In genomic region chr15:56249080-56249479, GRCh38 we compare ENCODE assay signal across 9 cellular contexts. TPM values are rescaled to one million over a fixed set of nuclear protein-coding genes. Genes with fewer than 3 reads are reported as not detected.
DNase-seq lines count a peak whose midpoint lies in the region; FAIRE-seq and TF ChIP-seq lines count a peak whose summit lies in the region.
"Had no signal": no experiment of that assay in that cellular context is flagged by ENCODE, and none has a peak within 500 bp of the region (broad histone marks: within the 10 kb centered on the region; RNA-seq: fewer than 3 reads in every experiment).

No MANE protein-coding gene starts in this region.

- H3K27me3 Mint-ChIP-seq in HFFc6 (ENCODE audit: insufficient read depth) = peaks cover 7% of the 10 kb centered on the region

- H3K4me3 Mint-ChIP-seq in HFFc6 = no peak overlapping the region

- no peaks in the 10 kb centered on the region for H3K36me3 Mint-ChIP-seq in HFFc6 (ENCODE audit: low read depth)

- no peak overlapping the region for H3K27ac Mint-ChIP-seq in HFFc6

- TF ChIP-seq CTCF in HFFc6 (IDR thresholded peaks at IDR 0.05) = peak; percentile 71

- no peaks in the 10 kb centered on the region for H3K9me3 Mint-ChIP-seq in HFFc6

- DNase-seq in COLO829 (ENCODE audit: low spot score) (peak; percentile 19), HFFc6 (peak; percentile 68), SHP77 (lab: John Stamatoyannopoulos, UW) (peak; percentile 17 to 68), hepatic stellate cell (ENCODE audit: low spot score) (peak; percentile 40), DMS153 (lab: John Stamatoyannopoulos, UW) (no peak), RCC 7860 (ENCODE audit: low spot score) (no peak), HK-2 (ENCODE audit: unreplicated experiment) (no peak)
- DNase-seq in stimulated activated CD8-positive, alpha-beta memory T cell treated with anti-CD3 and anti-CD28 coated beads, Interleukin-4, amount 100 ng/mL, for 48 hours = no peak
- DNase-seq: GOT3 had no signal

- peaks cover 23% of the 10 kb centered on the region for H3K4me1 Mint-ChIP-seq in HFFc6 (ENCODE audit: low read depth)

- FAIRE-seq in RCC 7860 (lab: Jason Lieb, UNC) = no peak

RNA-seq across cellular contexts. Expression of gene RFX7, which starts 5.4 kb away (rescaled TPM):
- total RNA-seq in HFFc6 (2021; fragmentation: NEBNext Ultra II Directional; extraction: Animal tissue kit (Norgen Biotek cat#: 25700)) = 10 to 100 TPM; 13.8 to 20.1 (median 16.5) TPM

Comparison
In these comparisons a context has a peak if more than half of its experiments do, and no peak if none do; other contexts are left out.
1. DNase-seq: peak in COLO829 (single experiment), HFFc6 (single experiment), SHP77 (2 of 2) and hepatic stellate cell (single experiment); none in DMS153 (single experiment), RCC 7860 (single experiment), stimulated activated CD8-positive, alpha-beta memory T cell treated with anti-CD3 and anti-CD28 coated beads, Interleukin-4, amount 100 ng/mL, for 48 hours (single experiment) and HK-2 (single experiment).